ENCODE assay signal across 1 cellular context in genomic region chr3:68151359-68151758, GRCh38.
TF ChIP-seq lines count a peak whose summit lies in the region.

No MANE protein-coding gene starts in this region.

TF ChIP-seq in A549, 52 proteins besides CTCF, POLR2A, EP300 and RAD21 (continued from another document):
- no peak for TF ChIP-seq BCL3 (IDR thresholded peaks at IDR 0.05)
- no peak for TF ChIP-seq MAZ (IDR thresholded peaks at IDR 0.05; ENCODE audit: borderline replicate concordance, low read depth, low read length)
- peak; percentile 6 for TF ChIP-seq MAFK (IDR thresholded peaks at IDR 0.05; ENCODE audit: partially characterized antibody)
